15 cellular contexts compared by ENCODE assay signal in genomic region chr5:142201471-142201887, GRCh38.
A peak's percentile ranks its signal among the peaks of the same experiment; 100 is the strongest.
DNase-seq lines count a peak whose midpoint lies in the region; ATAC-seq, FAIRE-seq and TF ChIP-seq lines count a peak whose summit lies in the region.
"Had no signal": no experiment of that assay in that cellular context is flagged by ENCODE, and none has a peak within 500 bp of the region (broad histone marks: within the 10 kb centered on the region; RNA-seq: fewer than 3 reads in every experiment).

No MANE protein-coding gene starts in this region.

- no peaks in the 10 kb centered on the region for H3K36me3 ChIP-seq in smooth muscle cell (ENCODE audit: low read depth)
- H3K36me3 ChIP-seq: suprapubic skin had no signal

- H4K20me1 ChIP-seq in smooth muscle cell (ENCODE audit: low read depth), result no peaks in the 10 kb centered on the region
- H4K20me1 ChIP-seq in H9 (ENCODE audit: control insufficient read depth, insufficient read depth, insufficient read length), result no peaks in the 10 kb centered on the region

- H3K4me1 ChIP-seq in smooth muscle cell (ENCODE audit: low read depth), result no peaks in the 10 kb centered on the region
- peaks cover 5% of the 10 kb centered on the region; the same call in 1 of the 2 replicates for H3K4me1 ChIP-seq in H9 (ENCODE audit: insufficient read depth, low read length)
- H3K4me1 ChIP-seq: suprapubic skin had no signal

- H2BK120ac ChIP-seq in H9 (ENCODE audit: low read depth, low read length, poor library complexity, severe bottlenecking), result no peak overlapping the region

- no peak overlapping the region for H2AFZ ChIP-seq in smooth muscle cell (ENCODE audit: low read depth)
- H2AFZ ChIP-seq in H9 (ENCODE audit: low read length), result no peak overlapping the region

- H3K4me3 ChIP-seq in fibroblast of pulmonary artery (replicated peaks; ENCODE audit: low read depth, low read length) (no peak overlapping the region), smooth muscle cell (no peak overlapping the region)
- H3K4me3 ChIP-seq: suprapubic skin had no signal

- H3K36me3 Mint-ChIP-seq in H9 (ENCODE audit: insufficient read depth in 1 of 3, low read depth in 3 of 3), result no peaks in the 10 kb centered on the region
- H3K36me3 Mint-ChIP-seq: activated CD8-positive, alpha-beta memory T cell treated with anti-CD3 and anti-CD28 coated beads, Interleukin-2, amount 10 ng/mL, durations not matched to agents 7 days and 5 days; activated naive CD8-positive, alpha-beta T cell treated with anti-CD3 and anti-CD28 coated beads, Interleukin-2, amount 10 ng/mL, durations not matched to agents 7 days and 5 days had no signal

- no peaks in the 10 kb centered on the region for H3F3A ChIP-seq in smooth muscle cell (ENCODE audit: low read depth)

- H3K27ac Mint-ChIP-seq in H9, result peak overlapping the region in 1 of 3 experiments; percentile 38; a peak in 1 of 7 replicates
- H3K27ac Mint-ChIP-seq: activated CD8-positive, alpha-beta memory T cell treated with anti-CD3 and anti-CD28 coated beads, Interleukin-2, amount 10 ng/mL, durations not matched to agents 7 days and 5 days; activated naive CD8-positive, alpha-beta T cell treated with anti-CD3 and anti-CD28 coated beads, Interleukin-2, amount 10 ng/mL, durations not matched to agents 7 days and 5 days; progenitor cell of endocrine pancreas had no signal

- no peak overlapping the region for H2BK5ac ChIP-seq in H9 (ENCODE audit: insufficient read length, low read length)

- no peaks in the 10 kb centered on the region for H3K79me1 ChIP-seq in H9 (ENCODE audit: insufficient read depth, low read depth, low read length, poor library complexity, severe bottlenecking)

- no peak overlapping the region for H2BK12ac ChIP-seq in H9 (ENCODE audit: insufficient read length, low read depth, low read length)

- H3K4me2 ChIP-seq in smooth muscle cell, result no peak overlapping the region
- H3K4me2 ChIP-seq in H9 (ENCODE audit: insufficient read depth, insufficient read length, low read length), result no peak overlapping the region

- no peak overlapping the region for H3K14ac ChIP-seq in H9 (ENCODE audit: insufficient read depth, low read length)

- WGBS in smooth muscle cell (ENCODE audit: low lambda C conversion rate), result 62% methylated on average over 3 of the region's 3 CpGs
- WGBS in H9 (ENCODE audit: extremely low coverage, insufficient read length, low lambda C conversion rate), result no CpG with 5 or more reads among the region's 3 CpGs

- H3K27ac ChIP-seq in smooth muscle cell (ENCODE audit: low read depth), result peak overlapping the region; percentile 38
- no peak overlapping the region for H3K27ac ChIP-seq in H9 (ENCODE audit: insufficient read length, low read depth, low read length)
- H3K27ac ChIP-seq: suprapubic skin had no signal

- TF ChIP-seq CTCF in fibroblast of pulmonary artery (IDR thresholded peaks at IDR 0.05; ENCODE audit: low read length, missing control alignments) (no peak), smooth muscle cell (IDR thresholded peaks at IDR 0.05; ENCODE audit: borderline replicate concordance, insufficient read depth, poor library complexity, severe bottlenecking) (no peak), H9 (conservative IDR thresholded peaks at IDR 0.05) (no peak)

- ATAC-seq in stimulated activated naive CD8-positive, alpha-beta T cell treated with anti-CD3 and anti-CD28 coated beads, Interleukin-15, Interleukin-2, amounts not matched to agents 100 U/mL and 50 U/mL, for 24 hours, result no peak
- ATAC-seq: activated CD8-positive, alpha-beta memory T cell treated with anti-CD3 and anti-CD28 coated beads, Interleukin-2, amount 10 ng/mL, durations not matched to agents 7 days and 5 days had no signal

- no peak overlapping the region for H3K9ac ChIP-seq in smooth muscle cell (ENCODE audit: low read depth)
- no peak overlapping the region for H3K9ac ChIP-seq in H9 (ENCODE audit: extremely low read depth, insufficient read length, low read length)

- H3K4ac ChIP-seq in H9 (ENCODE audit: low read depth, low read length), result no peak overlapping the region

- H3T11ph ChIP-seq in H9 (ENCODE audit: low read length), result no peak overlapping the region

- no peak overlapping the region for H4K8ac ChIP-seq in H9 (replicated peaks; ENCODE audit: insufficient read length, low read depth, low read length)

- no peak overlapping the region for H2BK15ac ChIP-seq in H9 (ENCODE audit: low read depth, low read length)

- H2AK5ac ChIP-seq in H9 (ENCODE audit: insufficient read length, low read length), result no peak overlapping the region

- no peaks in the 10 kb centered on the region for H3K9me3 Mint-ChIP-seq in H9
- H3K9me3 Mint-ChIP-seq: activated naive CD8-positive, alpha-beta T cell treated with anti-CD3 and anti-CD28 coated beads, Interleukin-2, amount 10 ng/mL, durations not matched to agents 7 days and 5 days had no signal

- peaks cover 2% of the 10 kb centered on the region; the same call in 1 of the 2 replicates for H3K27me3 Mint-ChIP-seq in H9 (ENCODE audit: low read depth)

- H3K4me3 Mint-ChIP-seq in H9, result no peak overlapping the region
- H3K4me3 Mint-ChIP-seq: activated CD8-positive, alpha-beta memory T cell treated with anti-CD3 and anti-CD28 coated beads, Interleukin-2, amount 10 ng/mL, durations not matched to agents 7 days and 5 days; activated naive CD8-positive, alpha-beta T cell treated with anti-CD3 and anti-CD28 coated beads, Interleukin-2, amount 10 ng/mL, durations not matched to agents 7 days and 5 days had no signal

- DNase-seq in H4 (ENCODE audit: low spot score) (peak; percentile 31), SW480 (ENCODE audit: low spot score) (peak; percentile 73), fibroblast of pulmonary artery (ENCODE audit: low read depth) (peak; percentile 96), smooth muscle cell (lab: John Stamatoyannopoulos, UW; ENCODE audit: unreplicated experiment) (no peak), GM12891 (ENCODE audit: insufficient read length, low spot score) (no peak), NOMO-1 (lab: John Stamatoyannopoulos, UW; ENCODE audit: unreplicated experiment in 2 of 2) (no peak), H9 (no peak)
- DNase-seq in stimulated activated naive CD8-positive, alpha-beta T cell treated with anti-CD3 and anti-CD28 coated beads, Interleukin-15, Interleukin-2, amounts not matched to agents 100 U/mL and 50 U/mL, for 24 hours, result no peak
- DNase-seq: activated CD8-positive, alpha-beta memory T cell treated with anti-CD3 and anti-CD28 coated beads, Interleukin-2, amount 10 ng/mL, durations not matched to agents 7 days and 5 days; activated naive CD8-positive, alpha-beta T cell treated with anti-CD3 and anti-CD28 coated beads, Interleukin-2, amount 10 ng/mL, durations not matched to agents 7 days and 5 days; midbrain; NCI-H446 treated with DMSO at 0.1 percent for 48 hours had no signal

- H3K18ac ChIP-seq in H9 (ENCODE audit: insufficient read length, low read depth, low read length), result no peak overlapping the region

- no peak overlapping the region for H2BK20ac ChIP-seq in H9 (ENCODE audit: low read depth, low read length, poor library complexity, severe bottlenecking)

- no peak overlapping the region for H4K5ac ChIP-seq in H9 (ENCODE audit: insufficient read length, low read depth, low read length)

- no peaks in the 10 kb centered on the region for H3K79me2 ChIP-seq in smooth muscle cell (ENCODE audit: low read depth)
- no peaks in the 10 kb centered on the region for H3K79me2 ChIP-seq in H9 (ENCODE audit: insufficient read depth, low read length)

- H3K27me3 ChIP-seq in smooth muscle cell (ENCODE audit: low read depth) (no peaks in the 10 kb centered on the region), H9 (ENCODE audit: insufficient read depth, low read length) (no peaks in the 10 kb centered on the region)
- H3K27me3 ChIP-seq: suprapubic skin had no signal

- no peak overlapping the region for H3K56ac ChIP-seq in H9 (ENCODE audit: insufficient read length, low read depth, low read length)

- H3K23me2 ChIP-seq in H9 (ENCODE audit: insufficient read length, low read depth, low read length, poor library complexity, severe bottlenecking), result no peaks in the 10 kb centered on the region

- H4K91ac ChIP-seq in H9 (ENCODE audit: insufficient read length, low read depth, low read length), result no peak overlapping the region

- no peak for FAIRE-seq in GM12891 (lab: Jason Lieb, UNC)
- FAIRE-seq: TTC549 had no signal

- no peak for TF ChIP-seq POLR2A in GM12891 (IDR thresholded peaks at IDR 0.05; ENCODE audit: low read depth, low read length)

- H3K23ac ChIP-seq in H9 (ENCODE audit: insufficient read length, low read depth, low read length), result no peak overlapping the region

- H3K9me3 ChIP-seq in smooth muscle cell (replicated peaks; ENCODE audit: low read depth), result no peaks in the 10 kb centered on the region
- H3K9me3 ChIP-seq in H9 (ENCODE audit: control insufficient read depth, low read depth, low read length), result no peaks in the 10 kb centered on the region
- H3K9me3 ChIP-seq: suprapubic skin had no signal

- peaks cover 24 to 26% of the 10 kb centered on the region in 2 experiments for H3K4me1 Mint-ChIP-seq in H9
- H3K4me1 Mint-ChIP-seq: activated CD8-positive, alpha-beta memory T cell treated with anti-CD3 and anti-CD28 coated beads, Interleukin-2, amount 10 ng/mL, durations not matched to agents 7 days and 5 days; activated naive CD8-positive, alpha-beta T cell treated with anti-CD3 and anti-CD28 coated beads, Interleukin-2, amount 10 ng/mL, durations not matched to agents 7 days and 5 days had no signal

TF ChIP-seq in GM12891, 5 proteins besides CTCF, POLR2A, EP300 and RAD21:
- TF ChIP-seq POU2F2 (IDR thresholded peaks at IDR 0.05; ENCODE audit: low read depth, low read length) (no peak), SPI1 (IDR thresholded peaks at IDR 0.05; ENCODE audit: low read depth, low read length) (no peak), PAX5 (IDR thresholded peaks at IDR 0.05; ENCODE audit: insufficient read depth, low read length, severe bottlenecking) (no peak), TAF1 (IDR thresholded peaks at IDR 0.05; ENCODE audit: low read depth, low read length) (no peak), POLR2AphosphoS5 (IDR thresholded peaks at IDR 0.05; ENCODE audit: low read depth, low read length) (no peak)

Comparison
In these comparisons a context has a peak if more than half of its experiments do, and no peak if none do; other contexts are left out.
1. DNase-seq: peak in H4 (single experiment), SW480 (single experiment) and fibroblast of pulmonary artery (single experiment); none in smooth muscle cell (single experiment), stimulated activated naive CD8-positive, alpha-beta T cell treated with anti-CD3 and anti-CD28 coated beads, Interleukin-15, Interleukin-2, amounts not matched to agents 100 U/mL and 50 U/mL, for 24 hours (single experiment), GM12891 (single experiment), NOMO-1 (0 of 2) and H9 (single experiment).